ENCODE assay signal across 22 cellular contexts in the genomic region with DNA sequence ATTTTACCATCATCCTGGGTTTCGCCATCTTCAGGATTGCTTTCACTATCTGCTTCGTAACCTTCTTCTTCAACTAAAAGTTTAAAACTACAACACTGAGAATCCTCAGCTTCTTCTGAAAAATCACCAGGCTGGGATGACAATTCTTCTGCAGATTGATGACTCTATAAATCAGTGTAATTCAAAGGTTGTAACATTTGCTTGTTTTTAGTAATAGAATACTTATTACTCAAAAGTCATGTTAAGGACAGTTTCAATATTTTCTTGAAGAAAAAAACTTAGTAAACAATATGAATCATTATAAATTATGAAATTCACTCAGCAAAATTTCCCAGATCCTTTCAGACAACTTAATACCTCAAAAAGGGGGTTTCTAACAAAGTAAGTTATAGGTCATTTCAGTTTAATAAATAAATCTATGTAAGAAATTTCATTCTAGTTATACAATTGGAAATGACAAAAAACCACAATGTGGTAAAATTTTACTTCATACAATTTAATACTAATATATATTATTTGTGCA.
"Had no signal": no experiment of that assay in that cellular context is flagged by ENCODE, and none has a peak within 500 bp of the region (broad histone marks: within the 10 kb centered on the region; RNA-seq: fewer than 3 reads in every experiment).

No MANE protein-coding gene starts in this region.

- ATAC-seq: gastrocnemius medialis had no signal

- H3K36me3 ChIP-seq: breast epithelium had no signal

- H3K4me3 Mint-ChIP-seq: mesothelial cell of epicardium, naive B cell, neural crest cell had no signal

- H3K9me3 Mint-ChIP-seq: activated naive CD4-positive, alpha-beta T cell treated with anti-CD3 and anti-CD28 coated beads, Interleukin-2, amount 50 U/mL, for 72 hours; activated T-helper 2 cell treated with anti-CD3 and anti-CD28 coated beads, Interferon-gamma antibody, Interleukin-2, Interleukin-4, amounts not matched to agents 10 μg/mL and 5 μg/mL and 100 μg/mL, durations not matched to agents 14 hours and 24 hours and 36 hours; mesothelial cell of epicardium; naive B cell; neural crest cell had no signal

- H3K9me3 ChIP-seq: breast epithelium, gastrocnemius medialis, right atrium auricular region, tibial nerve had no signal

- H3K27me3 ChIP-seq: breast epithelium, gastrocnemius medialis, right atrium auricular region, tibial nerve had no signal

- H3K27me3 Mint-ChIP-seq: naive B cell had no signal

- H3K4me1 ChIP-seq: breast epithelium, gastrocnemius medialis, right atrium auricular region, tibial nerve had no signal

- H3K27ac Mint-ChIP-seq: activated naive CD4-positive, alpha-beta T cell treated with anti-CD3 and anti-CD28 coated beads, Interleukin-2, amount 50 U/mL, for 72 hours; activated T-helper 2 cell treated with anti-CD3 and anti-CD28 coated beads, Interferon-gamma antibody, Interleukin-2, Interleukin-4, amounts not matched to agents 10 μg/mL and 5 μg/mL and 100 μg/mL, durations not matched to agents 14 hours and 24 hours and 36 hours; mesothelial cell of epicardium had no signal

- H3K4me3 ChIP-seq: breast epithelium, gastrocnemius medialis, right atrium auricular region, tibial nerve had no signal

- DNase-seq: activated CD4-positive, alpha-beta T cell treated with anti-CD3 and anti-CD28 coated beads for 4 hours; activated CD4-positive, alpha-beta T cell treated with anti-CD3 and anti-CD28 coated beads, Interleukin-2, amount 50 U/mL, for 4 hours; activated naive CD4-positive, alpha-beta T cell; central memory CD4-positive, alpha-beta T cell; effector memory CD4-positive, alpha-beta T cell; gastrocnemius medialis; glutamatergic neuron; islet precursor cell; naive B cell; occipital lobe; stimulated activated CD4-positive, alpha-beta T cell treated with anti-CD3 and anti-CD28 coated beads, Interleukin-15, amount 100 ng/mL, for 24 hours; stimulated activated CD4-positive, alpha-beta T cell treated with anti-CD3 and anti-CD28 coated beads, Interleukin-2, amount 100 ng/mL, for 24 hours; stimulated activated naive CD4-positive, alpha-beta T cell treated with Interleukin-2 at 50 U/mL for 16 hours; T-helper 1 cell had no signal

- FAIRE-seq: colon had no signal

- H3K36me3 Mint-ChIP-seq: mesothelial cell of epicardium had no signal

- H3K4me1 Mint-ChIP-seq: naive B cell, neural crest cell had no signal

- H3K27ac ChIP-seq: breast epithelium, gastrocnemius medialis, right atrium auricular region, tibial nerve had no signal
